29 cellular contexts compared by ENCODE assay signal in genomic region chr11:69595805-69596665, GRCh38.
"Had no signal": no experiment of that assay in that cellular context is flagged by ENCODE, and none has a peak within 500 bp of the region (broad histone marks: within the 10 kb centered on the region; RNA-seq: fewer than 3 reads in every experiment).

No MANE protein-coding gene starts in this region.

- H3K4me3 ChIP-seq: SK-N-MC had no signal

- FAIRE-seq: TTC549 had no signal

- H3K27ac ChIP-seq: brain microvascular endothelial cell, KMS-11, SK-N-MC had no signal

- H3K36me3 Mint-ChIP-seq: activated naive CD4-positive, alpha-beta T cell treated with anti-CD3 and anti-CD28 coated beads, Interleukin-2, amount 10 ng/mL, durations not matched to agents 7 days and 5 days; activated naive CD8-positive, alpha-beta T cell treated with anti-CD3 and anti-CD28 coated beads for 36 hours; T-cell had no signal

- H3K4me1 Mint-ChIP-seq: activated CD4-positive, alpha-beta memory T cell treated with anti-CD3 and anti-CD28 coated beads, Interleukin-2, amount 10 ng/mL, durations not matched to agents 7 days and 5 days; activated naive CD4-positive, alpha-beta T cell treated with anti-CD3 and anti-CD28 coated beads, Interleukin-2, amount 10 ng/mL, durations not matched to agents 7 days and 5 days; activated naive CD8-positive, alpha-beta T cell treated with anti-CD3 and anti-CD28 coated beads for 36 hours; T-cell had no signal

- DNase-seq: activated CD4-positive, alpha-beta memory T cell treated with anti-CD3 and anti-CD28 coated beads, Interleukin-2, amount 10 ng/mL, durations not matched to agents 7 days and 5 days; activated CD4-positive, alpha-beta T cell treated with anti-CD3 and anti-CD28 coated beads, Interleukin-2, amount 50 U/mL, for 1 hour; activated CD4-positive, CD25-positive, alpha-beta regulatory T cell; activated gamma-delta T cell treated with Interleukin-2 at 50 U/mL for 16 hours; activated naive CD4-positive, alpha-beta T cell treated with anti-CD3 and anti-CD28 coated beads, Interleukin-2, amount 10 ng/mL, durations not matched to agents 7 days and 5 days; activated naive CD8-positive, alpha-beta T cell treated with anti-CD3 and anti-CD28 coated beads for 36 hours; activated T-cell treated with anti-CD3 and anti-CD28 coated beads for 4 hours; activated T-cell treated with anti-CD3 and anti-CD28 coated beads, Interleukin-2, amount 50 U/mL, for 48 hours; brain microvascular endothelial cell; caudate nucleus; NCI-H1092; NCI-H1417 treated with DMSO at 0.1 percent for 48 hours; NCI-H1694; NCI-H2029; NCI-H2107; NCI-H2171 treated with DMSO at 0.1 percent for 48 hours; NCI-H226; NCI-H526; NCI-H774; OCI-M1; RPMI8226; T-cell; T1000 had no signal

- H3K36me3 ChIP-seq: brain microvascular endothelial cell had no signal

- H3K4me3 Mint-ChIP-seq: activated CD4-positive, alpha-beta memory T cell treated with anti-CD3 and anti-CD28 coated beads, Interleukin-2, amount 10 ng/mL, durations not matched to agents 7 days and 5 days; activated naive CD4-positive, alpha-beta T cell treated with anti-CD3 and anti-CD28 coated beads, Interleukin-2, amount 10 ng/mL, durations not matched to agents 7 days and 5 days; activated naive CD8-positive, alpha-beta T cell treated with anti-CD3 and anti-CD28 coated beads for 36 hours; T-cell had no signal

- H3K9me3 Mint-ChIP-seq: activated CD4-positive, alpha-beta memory T cell treated with anti-CD3 and anti-CD28 coated beads, Interleukin-2, amount 10 ng/mL, durations not matched to agents 7 days and 5 days; activated naive CD4-positive, alpha-beta T cell treated with anti-CD3 and anti-CD28 coated beads, Interleukin-2, amount 10 ng/mL, durations not matched to agents 7 days and 5 days; activated naive CD8-positive, alpha-beta T cell treated with anti-CD3 and anti-CD28 coated beads for 36 hours; activated T-helper 2 cell treated with anti-CD3 and anti-CD28 coated beads, Interferon-gamma antibody, Interleukin-2, Interleukin-4, amounts not matched to agents 10 μg/mL and 5 μg/mL and 100 μg/mL, durations not matched to agents 14 hours and 24 hours and 36 hours; T-cell had no signal

- H3K27me3 Mint-ChIP-seq: activated CD4-positive, alpha-beta memory T cell treated with anti-CD3 and anti-CD28 coated beads, Interleukin-2, amount 10 ng/mL, durations not matched to agents 7 days and 5 days; activated naive CD8-positive, alpha-beta T cell treated with anti-CD3 and anti-CD28 coated beads for 36 hours; T-cell had no signal

- H3K27me3 ChIP-seq: brain microvascular endothelial cell had no signal

- H3K27ac Mint-ChIP-seq: activated CD4-positive, alpha-beta memory T cell treated with anti-CD3 and anti-CD28 coated beads, Interleukin-2, amount 10 ng/mL, durations not matched to agents 7 days and 5 days; activated naive CD4-positive, alpha-beta T cell treated with anti-CD3 and anti-CD28 coated beads, Interleukin-2, amount 10 ng/mL, durations not matched to agents 7 days and 5 days; activated naive CD8-positive, alpha-beta T cell treated with anti-CD3 and anti-CD28 coated beads for 36 hours; activated T-helper 2 cell treated with anti-CD3 and anti-CD28 coated beads, Interferon-gamma antibody, Interleukin-2, Interleukin-4, amounts not matched to agents 10 μg/mL and 5 μg/mL and 100 μg/mL, durations not matched to agents 14 hours and 24 hours and 36 hours; T-cell had no signal

- H3K4me2 ChIP-seq: KMS-11 had no signal

- H3K9ac ChIP-seq: KMS-11 had no signal

- ATAC-seq: Panc1, Right ventricle myocardium inferior, T-cell had no signal
